In the genomic region with DNA sequence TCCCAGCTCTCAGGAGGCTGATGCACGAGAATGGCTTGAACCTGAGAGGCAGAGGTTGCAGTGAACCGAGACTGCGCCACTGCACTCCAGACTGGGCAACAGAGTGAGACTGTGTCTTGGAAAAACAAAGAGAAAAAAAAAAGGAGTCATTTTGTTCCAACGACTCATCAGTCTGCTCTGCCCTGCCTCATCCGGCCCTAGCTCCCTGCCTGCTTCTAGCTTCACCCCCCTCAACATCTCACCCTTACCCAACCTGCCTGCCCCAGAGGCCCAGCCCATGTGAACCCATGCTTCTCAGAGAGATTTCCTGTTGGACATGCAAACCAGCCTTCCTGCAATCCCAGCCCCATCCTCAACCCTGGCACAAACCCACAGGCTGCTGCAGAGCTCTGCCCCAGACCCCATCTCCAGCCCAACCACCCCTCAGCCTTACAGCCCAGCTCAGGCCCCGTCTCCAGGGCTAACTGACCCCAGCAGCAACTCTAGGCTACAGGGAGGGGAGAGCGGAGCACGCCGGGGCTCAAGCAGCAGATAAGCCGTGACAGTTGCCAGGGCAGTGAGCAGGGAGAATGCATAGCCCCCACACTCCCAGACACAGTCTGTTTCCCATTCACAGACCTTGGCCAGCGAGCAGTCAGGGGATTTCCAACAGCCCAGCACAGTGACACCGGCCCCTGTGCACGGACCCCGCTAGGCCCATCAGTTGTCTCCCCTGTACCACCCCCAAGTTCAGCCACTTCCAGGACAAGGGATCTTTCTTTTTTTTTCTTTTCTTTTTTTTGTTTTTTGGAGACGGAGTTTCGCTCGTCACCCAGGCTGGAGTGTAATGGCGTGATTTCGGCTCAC, we compare ENCODE assay signal across 11 cellular contexts.
A peak's percentile ranks its signal among the peaks of the same experiment; 100 is the strongest.
DNase-seq lines count a peak whose midpoint lies in the region; ATAC-seq, FAIRE-seq and TF ChIP-seq lines count a peak whose summit lies in the region.
"Had no signal": no experiment of that assay in that cellular context is flagged by ENCODE, and none has a peak within 500 bp of the region (broad histone marks: within the 10 kb centered on the region; RNA-seq: fewer than 3 reads in every experiment).

No MANE protein-coding gene starts in this region.

- no peak for TF ChIP-seq EP300 in A549 (IDR thresholded peaks at IDR 0.05)

- ATAC-seq in A549 (peak; percentile 68; a peak in 5 of 6 replicates), left lung (peak; percentile 34)

- peak overlapping the region; percentile 23 for H3K9ac ChIP-seq in astrocyte (ENCODE audit: low read length)

- H3K4me1 ChIP-seq in A549: no peaks in the 10 kb centered on the region
- H3K4me1 ChIP-seq in astrocyte (ENCODE audit: insufficient read depth, low read length): peaks cover 6% of the 10 kb centered on the region
- no peaks in the 10 kb centered on the region for H3K4me1 ChIP-seq in left lung

- H4K20me1 ChIP-seq in astrocyte (ENCODE audit: insufficient read depth, low read length): peaks cover 9% of the 10 kb centered on the region

- WGBS in A549 (ENCODE audit: missing lambda C conversion rate): 90% methylated on average over 19 of the region's 19 CpGs

- no peak for TF ChIP-seq POLR2A in A549 (IDR thresholded peaks at IDR 0.05; ENCODE audit: low read length)

- intact Hi-C loops in left lung (cut with DNase I): no loop called here

- H3K27me3 Mint-ChIP-seq in astrocyte (ENCODE audit: low read depth, unreplicated experiment): no peaks in the 10 kb centered on the region

- H3K79me2 ChIP-seq in astrocyte (ENCODE audit: insufficient read depth, low read length): no peaks in the 10 kb centered on the region

- H3K4me2 ChIP-seq in A549 (no peak overlapping the region), astrocyte (ENCODE audit: low read length) (no peak overlapping the region)

- no peaks in the 10 kb centered on the region for H3K9me3 ChIP-seq in A549
- no peaks in the 10 kb centered on the region for H3K9me3 ChIP-seq in astrocyte (ENCODE audit: insufficient read depth, low read depth, low read length)
- H3K9me3 ChIP-seq in left lung: no peaks in the 10 kb centered on the region

- H3K9me3 Mint-ChIP-seq in astrocyte (ENCODE audit: unreplicated experiment): no peaks in the 10 kb centered on the region
- H3K9me3 Mint-ChIP-seq: CD14-positive monocyte had no signal

- H3K27me3 ChIP-seq in astrocyte (ENCODE audit: insufficient read depth, low read length): no peaks in the 10 kb centered on the region
- H3K27me3 ChIP-seq in left lung: no peaks in the 10 kb centered on the region

- peaks cover 2% of the 10 kb centered on the region for H3K36me3 ChIP-seq in astrocyte (ENCODE audit: insufficient read depth, low read length)
- H3K36me3 ChIP-seq in left lung: peaks cover 0 to 67% of the 10 kb centered on the region in 2 donors

- no peak overlapping the region for H2AFZ ChIP-seq in astrocyte (ENCODE audit: low read depth, low read length)

- FAIRE-seq in A549 (lab: Jason Lieb, UNC) (no peak), astrocyte (lab: Jason Lieb, UNC) (no peak)
- FAIRE-seq: frontal cortex had no signal

- no peak for DNase-seq in A549 (ENCODE audit: low read depth in 1 of 2, low spot score in 1 of 2)
- peak; percentile 47 for DNase-seq in HK-2 (ENCODE audit: unreplicated experiment)
- no peak for DNase-seq in astrocyte (ENCODE audit: low read depth)
- DNase-seq in left lung: peak in 1 of 2 donors; percentile 58
- no peak for DNase-seq in SHP77 treated with DMSO at 0.1 percent for 48 hours (lab: John Stamatoyannopoulos, UW)
- DNase-seq in NCI-H2227 (lab: John Stamatoyannopoulos, UW; ENCODE audit: unreplicated experiment): no peak
- DNase-seq in T-helper 9 cell: no peak
- no peak for DNase-seq in NCI-H2081 treated with DMSO at 0.1 percent for 48 hours (lab: John Stamatoyannopoulos, UW)
- DNase-seq: MV-4-11 had no signal

- peaks cover 10% of the 10 kb centered on the region for H3K36me3 Mint-ChIP-seq in astrocyte (ENCODE audit: low read depth, unreplicated experiment)

- H3K27ac ChIP-seq in A549: peak overlapping the region in 1 of 2 experiments; percentile 40; a peak in 1 of 6 replicates
- no peak overlapping the region for H3K27ac ChIP-seq in astrocyte (ENCODE audit: low read depth, low read length)
- no peak overlapping the region for H3K27ac ChIP-seq in left lung

- H3K4me3 Mint-ChIP-seq in astrocyte (ENCODE audit: unreplicated experiment): peak overlapping the region; percentile 4
- H3K4me3 Mint-ChIP-seq: CD14-positive monocyte had no signal

- POLR2A ChIA-PET in A549 (lab: Yijun Ruan, JAX): no interaction called here

- TF ChIP-seq RAD21 in A549 (conservative IDR thresholded peaks at IDR 0.05 in 1 of 2, IDR thresholded peaks at IDR 0.05 in 1 of 2): no peak

- no peak overlapping the region for H3K4me3 ChIP-seq in A549
- no peak overlapping the region for H3K4me3 ChIP-seq in astrocyte (ENCODE audit: insufficient read depth, low read depth, low read length)
- no peak overlapping the region for H3K4me3 ChIP-seq in left lung

- TF ChIP-seq CTCF in A549 (IDR thresholded peaks at IDR 0.05) (no peak), astrocyte (IDR thresholded peaks at IDR 0.05; ENCODE audit: insufficient read depth, low read depth, low read length) (no peak), left lung (IDR thresholded peaks at IDR 0.05) (no peak)

- H3K27ac Mint-ChIP-seq in astrocyte (ENCODE audit: unreplicated experiment): peak overlapping the region; percentile 76

- CTCF ChIA-PET in A549 (lab: Yijun Ruan, JAX): interaction anchor here (0.6 kb wide), 1 partner anchor 27 kb away, joined by 3 read pairs; no protein-coding TSS in a partner anchor

- peaks cover 20% of the 10 kb centered on the region for H3K4me1 Mint-ChIP-seq in astrocyte (ENCODE audit: low read depth, unreplicated experiment)
- H3K4me1 Mint-ChIP-seq: CD14-positive monocyte had no signal

TF ChIP-seq in A549, 52 proteins besides CTCF, POLR2A, EP300 and RAD21:
- TF ChIP-seq, protein P1, sequence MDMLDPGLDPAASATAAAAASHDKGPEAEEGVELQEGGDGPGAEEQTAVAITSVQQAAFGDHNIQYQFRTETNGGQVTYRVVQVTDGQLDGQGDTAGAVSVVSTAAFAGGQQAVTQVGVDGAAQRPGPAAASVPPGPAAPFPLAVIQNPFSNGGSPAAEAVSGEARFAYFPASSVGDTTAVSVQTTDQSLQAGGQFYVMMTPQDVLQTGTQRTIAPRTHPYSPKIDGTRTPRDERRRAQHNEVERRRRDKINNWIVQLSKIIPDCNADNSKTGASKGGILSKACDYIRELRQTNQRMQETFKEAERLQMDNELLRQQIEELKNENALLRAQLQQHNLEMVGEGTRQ (IDR thresholded peaks at IDR 0.05): no peak
- no peak for TF ChIP-seq POLR2AphosphoS2 (conservative IDR thresholded peaks at IDR 0.05; ENCODE audit: low read length)
- no peak for TF ChIP-seq GATA3 (IDR thresholded peaks at IDR 0.05; ENCODE audit: borderline replicate concordance)
- TF ChIP-seq RARB (CRISPR knock-in tag; IDR thresholded peaks at IDR 0.05): no peak
- no peak for TF ChIP-seq HOXB13 (CRISPR knock-in tag; IDR thresholded peaks at IDR 0.05; ENCODE audit: low read depth)
- TF ChIP-seq, protein P2, sequence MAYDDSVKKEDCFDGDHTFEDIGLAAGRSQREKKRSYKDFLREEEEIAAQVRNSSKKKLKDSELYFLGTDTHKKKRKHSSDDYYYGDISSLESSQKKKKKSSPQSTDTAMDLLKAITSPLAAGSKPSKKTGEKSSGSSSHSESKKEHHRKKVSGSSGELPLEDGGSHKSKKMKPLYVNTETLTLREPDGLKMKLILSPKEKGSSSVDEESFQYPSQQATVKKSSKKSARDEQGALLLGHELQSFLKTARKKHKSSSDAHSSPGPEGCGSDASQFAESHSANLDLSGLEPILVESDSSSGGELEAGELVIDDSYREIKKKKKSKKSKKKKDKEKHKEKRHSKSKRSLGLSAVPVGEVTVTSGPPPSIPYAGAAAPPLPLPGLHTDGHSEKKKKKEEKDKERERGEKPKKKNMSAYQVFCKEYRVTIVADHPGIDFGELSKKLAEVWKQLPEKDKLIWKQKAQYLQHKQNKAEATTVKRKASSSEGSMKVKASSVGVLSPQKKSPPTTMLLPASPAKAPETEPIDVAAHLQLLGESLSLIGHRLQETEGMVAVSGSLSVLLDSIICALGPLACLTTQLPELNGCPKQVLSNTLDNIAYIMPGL (CRISPR knock-in tag; IDR thresholded peaks at IDR 0.05; ENCODE audit: borderline replicate concordance): no peak
